1 cellular context compared by ENCODE assay signal in the genomic region with DNA sequence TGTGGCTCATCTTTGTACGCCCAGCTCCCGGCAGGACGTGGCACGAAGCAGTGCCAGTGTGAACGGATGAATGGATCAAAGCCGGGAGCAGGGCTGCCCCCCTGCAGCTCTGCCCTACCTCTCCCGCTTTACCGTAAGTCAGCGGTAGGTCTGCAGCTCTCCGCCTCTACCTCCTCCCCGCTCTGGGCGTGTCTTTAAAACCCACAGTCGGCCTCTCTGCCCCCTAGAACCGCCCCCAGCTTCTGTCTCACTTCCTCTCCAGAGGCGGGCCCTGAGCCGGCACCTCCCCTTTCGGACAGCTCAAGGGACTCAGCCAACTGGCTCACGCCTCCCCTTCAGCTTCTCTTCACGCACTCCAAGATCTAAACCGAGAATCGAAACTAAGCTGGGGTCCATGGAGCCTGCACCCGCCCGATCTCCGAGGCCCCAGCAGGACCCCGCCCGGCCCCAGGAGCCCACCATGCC.
TF ChIP-seq lines count a peak whose summit lies in the region.

A gene with protein sequence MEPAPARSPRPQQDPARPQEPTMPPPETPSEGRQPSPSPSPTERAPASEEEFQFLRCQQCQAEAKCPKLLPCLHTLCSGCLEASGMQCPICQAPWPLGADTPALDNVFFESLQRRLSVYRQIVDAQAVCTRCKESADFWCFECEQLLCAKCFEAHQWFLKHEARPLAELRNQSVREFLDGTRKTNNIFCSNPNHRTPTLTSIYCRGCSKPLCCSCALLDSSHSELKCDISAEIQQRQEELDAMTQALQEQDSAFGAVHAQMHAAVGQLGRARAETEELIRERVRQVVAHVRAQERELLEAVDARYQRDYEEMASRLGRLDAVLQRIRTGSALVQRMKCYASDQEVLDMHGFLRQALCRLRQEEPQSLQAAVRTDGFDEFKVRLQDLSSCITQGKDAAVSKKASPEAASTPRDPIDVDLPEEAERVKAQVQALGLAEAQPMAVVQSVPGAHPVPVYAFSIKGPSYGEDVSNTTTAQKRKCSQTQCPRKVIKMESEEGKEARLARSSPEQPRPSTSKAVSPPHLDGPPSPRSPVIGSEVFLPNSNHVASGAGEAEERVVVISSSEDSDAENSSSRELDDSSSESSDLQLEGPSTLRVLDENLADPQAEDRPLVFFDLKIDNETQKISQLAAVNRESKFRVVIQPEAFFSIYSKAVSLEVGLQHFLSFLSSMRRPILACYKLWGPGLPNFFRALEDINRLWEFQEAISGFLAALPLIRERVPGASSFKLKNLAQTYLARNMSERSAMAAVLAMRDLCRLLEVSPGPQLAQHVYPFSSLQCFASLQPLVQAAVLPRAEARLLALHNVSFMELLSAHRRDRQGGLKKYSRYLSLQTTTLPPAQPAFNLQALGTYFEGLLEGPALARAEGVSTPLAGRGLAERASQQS (plus strand): TSS at position 298 of the 465 bp plus-strand sequence. CDS start 97 bp downstream, at position 395.

TF ChIP-seq in HCT116, 20 proteins besides CTCF, POLR2A, EP300 and RAD21 (continued from another document):
- TF ChIP-seq, protein P1, sequence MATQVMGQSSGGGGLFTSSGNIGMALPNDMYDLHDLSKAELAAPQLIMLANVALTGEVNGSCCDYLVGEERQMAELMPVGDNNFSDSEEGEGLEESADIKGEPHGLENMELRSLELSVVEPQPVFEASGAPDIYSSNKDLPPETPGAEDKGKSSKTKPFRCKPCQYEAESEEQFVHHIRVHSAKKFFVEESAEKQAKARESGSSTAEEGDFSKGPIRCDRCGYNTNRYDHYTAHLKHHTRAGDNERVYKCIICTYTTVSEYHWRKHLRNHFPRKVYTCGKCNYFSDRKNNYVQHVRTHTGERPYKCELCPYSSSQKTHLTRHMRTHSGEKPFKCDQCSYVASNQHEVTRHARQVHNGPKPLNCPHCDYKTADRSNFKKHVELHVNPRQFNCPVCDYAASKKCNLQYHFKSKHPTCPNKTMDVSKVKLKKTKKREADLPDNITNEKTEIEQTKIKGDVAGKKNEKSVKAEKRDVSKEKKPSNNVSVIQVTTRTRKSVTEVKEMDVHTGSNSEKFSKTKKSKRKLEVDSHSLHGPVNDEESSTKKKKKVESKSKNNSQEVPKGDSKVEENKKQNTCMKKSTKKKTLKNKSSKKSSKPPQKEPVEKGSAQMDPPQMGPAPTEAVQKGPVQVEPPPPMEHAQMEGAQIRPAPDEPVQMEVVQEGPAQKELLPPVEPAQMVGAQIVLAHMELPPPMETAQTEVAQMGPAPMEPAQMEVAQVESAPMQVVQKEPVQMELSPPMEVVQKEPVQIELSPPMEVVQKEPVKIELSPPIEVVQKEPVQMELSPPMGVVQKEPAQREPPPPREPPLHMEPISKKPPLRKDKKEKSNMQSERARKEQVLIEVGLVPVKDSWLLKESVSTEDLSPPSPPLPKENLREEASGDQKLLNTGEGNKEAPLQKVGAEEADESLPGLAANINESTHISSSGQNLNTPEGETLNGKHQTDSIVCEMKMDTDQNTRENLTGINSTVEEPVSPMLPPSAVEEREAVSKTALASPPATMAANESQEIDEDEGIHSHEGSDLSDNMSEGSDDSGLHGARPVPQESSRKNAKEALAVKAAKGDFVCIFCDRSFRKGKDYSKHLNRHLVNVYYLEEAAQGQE (IDR thresholded peaks at IDR 0.05; ENCODE audit: low read depth) = no peak
- TF ChIP-seq ZFX (IDR thresholded peaks at IDR 0.05) (no peak), SIN3A (IDR thresholded peaks at IDR 0.05; ENCODE audit: low read depth) (peak; percentile 66; the same call in 1 of the 2 replicates)
TF ChIP-seq in HCT116: peak in this region for 6.
